11 cellular contexts compared by ENCODE assay signal in genomic region chr19:36169084-36169760, GRCh38. TPM values are rescaled to one million over a fixed set of nuclear protein-coding genes. Genes with fewer than 3 reads are reported as not detected.
DNase-seq lines count a peak whose midpoint lies in the region; ATAC-seq and TF ChIP-seq lines count a peak whose summit lies in the region.
"Had no signal": no experiment of that assay in that cellular context is flagged by ENCODE, and none has a peak within 500 bp of the region (broad histone marks: within the 10 kb centered on the region; RNA-seq: fewer than 3 reads in every experiment).

No MANE protein-coding gene starts in this region.

- no peaks in the 10 kb centered on the region for H3K9me3 ChIP-seq in body of pancreas

- TF ChIP-seq CTCF in body of pancreas (IDR thresholded peaks at IDR 0.05): no peak

- no peaks in the 10 kb centered on the region for H3K27me3 ChIP-seq in body of pancreas

- H3K4me3 ChIP-seq in body of pancreas: no peak overlapping the region

- intact Hi-C loops in body of pancreas (cut with DNase I): no loop called here

- H3K27ac ChIP-seq in body of pancreas: peak overlapping the region in 2 of 4 donors; percentile 51 to 53

- WGBS in body of pancreas, 2 donors: 26 to 33% methylated on average over 9 of the region's 9 CpGs

- ATAC-seq in body of pancreas: peak; percentile 61
- ATAC-seq in HG03565 (IDR thresholded peaks at IDR 0.05; ENCODE audit: unreplicated experiment): no peak

- H3K4me1 ChIP-seq in body of pancreas: peaks cover 13% of the 10 kb centered on the region

- no peaks in the 10 kb centered on the region for H3K36me3 ChIP-seq in body of pancreas (replicated peaks in 1 of 2; ENCODE audit: insufficient read depth in 1 of 2, low read depth in 2 of 2)

- no peak for TF ChIP-seq POLR2A in body of pancreas (IDR thresholded peaks at IDR 0.05)

- DNase-seq in DMS 273 (lab: John Stamatoyannopoulos, UW; ENCODE audit: unreplicated experiment) (peak; percentile 79), NCI-H2029 treated with DMSO at 0.1 percent for 48 hours (lab: John Stamatoyannopoulos, UW) (peak; percentile 98), body of pancreas (peak in 2 of 4 donors; percentile 16 to 25), myocyte (ENCODE audit: low read depth) (peak; percentile 63), OCI-M1 (lab: John Stamatoyannopoulos, UW) (no peak), epidermal melanocyte (ENCODE audit: insufficient read length, low spot score) (no peak)
- no peak for DNase-seq in activated CD4-positive, alpha-beta T cell treated with anti-CD3 and anti-CD28 coated beads for 4 hours
- DNase-seq: CD4-positive, CD25-positive, alpha-beta regulatory T cell; stimulated activated CD8-positive, alpha-beta memory T cell treated with anti-CD3 and anti-CD28 coated beads, Interleukin-4, amount 100 ng/mL, for 48 hours; T1000 had no signal

RNA-seq across cellular contexts. Expression of gene COX7A1, which starts 17.0 kb away (rescaled TPM):
- total RNA-seq in body of pancreas (10 to 100 TPM in 1 of 2 donors, 1 to 10 TPM in 1; 1.6 to 29.0 TPM), myocyte (not detected in 2 replicates)
- polyA plus RNA-seq in myocyte (2012): 0.26 TPM
- total RNA-seq: CD4-positive, CD25-positive, alpha-beta regulatory T cell had no signal
- polyA plus RNA-seq: CD4-positive, CD25-positive, alpha-beta regulatory T cell had no signal

RNA-seq across cellular contexts. Expression of gene CAPNS1, which starts 29.4 kb away (rescaled TPM):
- total RNA-seq in body of pancreas (10 to 100 TPM; 53.7 to 56.0 TPM), myocyte (375 and 398 TPM in 2 replicates)
- 1,175 TPM for polyA plus RNA-seq in myocyte (2012)

RNA-seq across cellular contexts. Expression of gene ZNF565, which starts 45.2 kb away (rescaled TPM):
- total RNA-seq in body of pancreas (1 to 10 TPM; 4.9 to 5.3 TPM), myocyte (3.5 and 4.9 TPM in 2 replicates)
- 4.1 TPM for polyA plus RNA-seq in myocyte (2012)

RNA-seq across cellular contexts. Expression of gene ZNF146, which starts 45.7 kb away (rescaled TPM):
- total RNA-seq in body of pancreas: 10 to 100 TPM; 23.7 to 38.7 TPM
- 133 and 134 TPM in 2 replicates for total RNA-seq in myocyte
- 24.7 TPM for polyA plus RNA-seq in myocyte (2012)

RNA-seq across cellular contexts. Expression of gene TBCB, which starts 54.0 kb away (rescaled TPM):
- 10 to 100 TPM; 49.8 to 71.3 TPM for total RNA-seq in body of pancreas
- 168 and 196 TPM in 2 replicates for total RNA-seq in myocyte
- polyA plus RNA-seq in myocyte (2012): 291 TPM

Comparison
In these comparisons a context has a peak if more than half of its experiments do, and no peak if none do; other contexts are left out.
1. DNase-seq: peak in DMS 273 (single experiment), NCI-H2029 treated with DMSO at 0.1 percent for 48 hours (single experiment) and myocyte (single experiment); none in activated CD4-positive, alpha-beta T cell treated with anti-CD3 and anti-CD28 coated beads for 4 hours (0 of 2), OCI-M1 (single experiment) and epidermal melanocyte (single experiment).